Comparison of ENCODE assay signal across 8 cellular contexts in genomic region chr14:69153848-69154208, GRCh38. TPM values are rescaled to one million over a fixed set of nuclear protein-coding genes. Genes with fewer than 3 reads are reported as not detected.
DNase-seq lines count a peak whose midpoint lies in the region; ATAC-seq and TF ChIP-seq lines count a peak whose summit lies in the region.

No MANE protein-coding gene starts in this region.

- ATAC-seq in GM19324 (IDR thresholded peaks at IDR 0.05; ENCODE audit: low FRiP score, unreplicated experiment) (no peak), GM19397 (IDR thresholded peaks at IDR 0.05; ENCODE audit: unreplicated experiment) (no peak)

- no peak for TF ChIP-seq CTCF in epithelial cell of proximal tubule (conservative IDR thresholded peaks at IDR 0.05; ENCODE audit: low read depth, low read length)

- H3K4me3 ChIP-seq in SJSA1: peak overlapping the region; percentile 75
- peak overlapping the region; percentile 93 for H3K4me3 ChIP-seq in epithelial cell of proximal tubule (ENCODE audit: low read depth, low read length)
- peak overlapping the region; percentile 82 to 95 for H3K4me3 ChIP-seq in muscle layer of duodenum (ENCODE audit: low read depth in 1 of 2, low read length in 2 of 2)

- H3K4me1 ChIP-seq in SJSA1 (replicated peaks) (peaks cover 8% of the 10 kb centered on the region), muscle layer of duodenum (ENCODE audit: control insufficient read depth in 1 of 2, insufficient read depth in 2 of 2, low read length in 2 of 2) (peaks cover 0 to 14% of the 10 kb centered on the region in 2 donors)

- H3K27me3 ChIP-seq in SJSA1 (replicated peaks): no peaks in the 10 kb centered on the region; the same call in 1 of the 2 replicates
- H3K27me3 ChIP-seq in muscle layer of duodenum (ENCODE audit: low read depth, low read length): no peaks in the 10 kb centered on the region

- H3K9me3 ChIP-seq in SJSA1 (replicated peaks) (no peaks in the 10 kb centered on the region), muscle layer of duodenum (ENCODE audit: control insufficient read depth in 1 of 2, low read length in 2 of 2) (no peaks in the 10 kb centered on the region)

- DNase-seq in activated CD8-positive, alpha-beta memory T cell treated with anti-CD3 and anti-CD28 coated beads for 24 hours: peak; percentile 61
- no peak for DNase-seq in activated CD8-positive, alpha-beta memory T cell treated with anti-CD3 and anti-CD28 coated beads, Interleukin-2, amount 50 U/mL, for 4 hours
- DNase-seq in SJSA1 (ENCODE audit: low read depth in 1 of 2, low spot score in 2 of 2) (peak in 1 of 2 experiments; percentile 42), epithelial cell of proximal tubule (ENCODE audit: low read depth) (no peak), T1000 (lab: John Stamatoyannopoulos, UW) (no peak)

- H3K36me3 ChIP-seq in SJSA1: peaks cover 10% of the 10 kb centered on the region
- H3K36me3 ChIP-seq in muscle layer of duodenum (ENCODE audit: control insufficient read depth in 1 of 2, insufficient read depth in 2 of 2, low read length in 2 of 2): peaks cover 0 to 4% of the 10 kb centered on the region in 2 donors

- H3K27ac ChIP-seq in SJSA1 (no peak overlapping the region), muscle layer of duodenum (ENCODE audit: low read length) (peak overlapping the region; percentile 86)

RNA-seq across cellular contexts. Expression of gene DCAF5, which starts 0.9 kb away (rescaled TPM):
- total RNA-seq in SJSA1 (2014; rRNA removed; shearing (Covaris generic)): 12.8 and 19.9 TPM in 2 replicates
- total RNA-seq in epithelial cell of proximal tubule: 10.4 and 14.5 TPM in 2 replicates

RNA-seq across cellular contexts. Expression of gene EXD2, which starts 37.5 kb away (rescaled TPM):
- total RNA-seq in SJSA1 (2014; rRNA removed; shearing (Covaris generic)): 7.8 and 8.6 TPM in 2 replicates
- total RNA-seq in epithelial cell of proximal tubule: 14.0 and 15.2 TPM in 2 replicates
